19 cellular contexts compared by ENCODE assay signal in genomic region chr20:50044353-50044960, GRCh38.
"Had no signal": no experiment of that assay in that cellular context is flagged by ENCODE, and none has a peak within 500 bp of the region (broad histone marks: within the 10 kb centered on the region; RNA-seq: fewer than 3 reads in every experiment).

No MANE protein-coding gene starts in this region.

- H3K9me3 Mint-ChIP-seq: natural killer cell; stimulated activated naive B cell treated with anti-CD40 and anti-IgM and Interleukin-4, amounts not matched to agents 10 μg/mL and 1 μg/mL and 100 μg/mL, for 72 hours had no signal

- DNase-seq: activated CD4-positive, alpha-beta T cell treated with anti-CD3 and anti-CD28 coated beads for 48 hours; activated CD8-positive, alpha-beta memory T cell treated with anti-CD3 and anti-CD28 coated beads, Interleukin-2, amount 10 ng/mL, durations not matched to agents 7 days and 5 days; activated CD8-positive, alpha-beta T cell treated with anti-CD3 and anti-CD28 coated beads for 36 hours; activated gamma-delta T cell; activated naive CD4-positive, alpha-beta T cell treated with anti-CD3 and anti-CD28 coated beads, Interleukin-2, amount 50 U/mL, for 16 hours; activated naive CD8-positive, alpha-beta T cell treated with anti-CD3 and anti-CD28 coated beads, Interleukin-2, amount 50 U/mL, for 24 hours; activated T-cell treated with anti-CD3 and anti-CD28 coated beads for 4 hours; cortex of kidney; foreskin melanocyte; natural killer cell; small intestine; stimulated activated CD4-positive, alpha-beta T cell treated with anti-CD3 and anti-CD28 coated beads, Interleukin-2, amount 100 ng/mL, for 48 hours; stimulated activated CD8-positive, alpha-beta memory T cell treated with anti-CD3 and anti-CD28 coated beads, Interleukin-4, amount 100 ng/mL, for 48 hours; stimulated activated naive B cell treated with anti-CD40 and anti-IgM and Interleukin-4, amounts not matched to agents 10 μg/mL and 1 μg/mL and 100 μg/mL, for 72 hours; transverse colon had no signal

- H3K4me3 ChIP-seq: lung, transverse colon had no signal

- H3K4me3 Mint-ChIP-seq: activated CD8-positive, alpha-beta memory T cell treated with anti-CD3 and anti-CD28 coated beads, Interleukin-2, amount 10 ng/mL, durations not matched to agents 7 days and 5 days; activated CD8-positive, alpha-beta T cell treated with anti-CD3 and anti-CD28 coated beads for 36 hours; activated naive CD8-positive, alpha-beta T cell treated with anti-CD3 and anti-CD28 coated beads, Interleukin-2, amount 50 U/mL, for 24 hours; mesothelial cell of epicardium; natural killer cell; stimulated activated naive B cell treated with anti-CD40 and anti-IgM and Interleukin-4, amounts not matched to agents 10 μg/mL and 1 μg/mL and 100 μg/mL, for 72 hours had no signal

- H3K36me3 Mint-ChIP-seq: activated CD8-positive, alpha-beta memory T cell treated with anti-CD3 and anti-CD28 coated beads, Interleukin-2, amount 10 ng/mL, durations not matched to agents 7 days and 5 days; mesothelial cell of epicardium; natural killer cell had no signal

- ATAC-seq: activated CD8-positive, alpha-beta memory T cell treated with anti-CD3 and anti-CD28 coated beads, Interleukin-2, amount 10 ng/mL, durations not matched to agents 7 days and 5 days; activated CD8-positive, alpha-beta T cell treated with anti-CD3 and anti-CD28 coated beads for 36 hours; activated naive CD8-positive, alpha-beta T cell treated with anti-CD3 and anti-CD28 coated beads, Interleukin-2, amount 50 U/mL, for 24 hours; left lobe of liver; natural killer cell; sciatic nerve; stimulated activated naive B cell treated with anti-CD40 and anti-IgM and Interleukin-4, amounts not matched to agents 10 μg/mL and 1 μg/mL and 100 μg/mL, for 72 hours had no signal

- H3K27ac ChIP-seq: transverse colon had no signal

- H3K27me3 Mint-ChIP-seq: stimulated activated naive B cell treated with anti-CD40 and anti-IgM and Interleukin-4, amounts not matched to agents 10 μg/mL and 1 μg/mL and 100 μg/mL, for 72 hours had no signal

- H3K9me3 ChIP-seq: transverse colon had no signal

- H3K27me3 ChIP-seq: transverse colon had no signal

- H3K36me3 ChIP-seq: transverse colon had no signal

- H3K27ac Mint-ChIP-seq: activated CD8-positive, alpha-beta memory T cell treated with anti-CD3 and anti-CD28 coated beads, Interleukin-2, amount 10 ng/mL, durations not matched to agents 7 days and 5 days; activated CD8-positive, alpha-beta T cell treated with anti-CD3 and anti-CD28 coated beads for 36 hours; activated naive CD8-positive, alpha-beta T cell treated with anti-CD3 and anti-CD28 coated beads, Interleukin-2, amount 50 U/mL, for 24 hours; mesothelial cell of epicardium; natural killer cell; stimulated activated naive B cell treated with anti-CD40 and anti-IgM and Interleukin-4, amounts not matched to agents 10 μg/mL and 1 μg/mL and 100 μg/mL, for 72 hours had no signal
